Comparison of ENCODE assay signal across 1 cellular context in the genomic region with DNA sequence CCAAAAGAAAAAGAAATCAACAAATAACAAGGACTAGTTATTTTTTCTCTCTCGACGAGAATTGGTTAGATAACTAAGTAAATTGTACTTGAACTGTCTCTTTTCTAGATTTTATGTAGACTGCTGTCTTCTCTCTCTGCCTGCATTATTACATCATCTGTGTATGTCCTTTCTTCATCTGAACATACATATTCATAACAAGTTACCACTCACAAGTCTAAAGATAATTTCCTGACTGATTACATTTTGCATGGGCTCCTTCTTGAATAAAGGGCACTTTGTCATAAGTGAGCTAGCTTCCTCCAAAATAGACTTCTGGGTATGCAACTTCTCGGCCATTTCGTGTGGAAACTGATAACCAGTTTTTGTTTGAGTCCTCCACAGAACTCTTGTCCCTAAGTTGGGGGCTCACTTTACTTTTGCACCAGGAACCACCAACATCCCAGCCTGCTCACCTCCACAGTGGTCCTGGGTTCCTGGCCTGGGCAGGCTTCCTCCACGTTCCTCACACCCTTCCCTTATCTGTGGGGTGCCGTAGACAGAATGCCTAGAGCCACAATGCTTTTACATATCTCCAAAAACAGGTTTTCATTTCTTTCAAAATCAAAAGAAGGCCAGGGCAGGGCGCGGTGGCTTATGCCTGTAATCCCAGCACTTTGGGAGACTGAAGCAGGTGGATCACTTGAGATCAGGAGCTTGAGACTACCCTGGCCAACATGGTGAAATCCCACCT.
TF ChIP-seq lines count a peak whose summit lies in the region.

No MANE protein-coding gene starts in this region.

TF ChIP-seq in endothelial cell of umbilical vein, 7 proteins besides CTCF, POLR2A, EP300 and RAD21:
- TF ChIP-seq, protein P1, sequence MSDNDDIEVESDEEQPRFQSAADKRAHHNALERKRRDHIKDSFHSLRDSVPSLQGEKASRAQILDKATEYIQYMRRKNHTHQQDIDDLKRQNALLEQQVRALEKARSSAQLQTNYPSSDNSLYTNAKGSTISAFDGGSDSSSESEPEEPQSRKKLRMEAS (IDR thresholded peaks at IDR 0.05; ENCODE audit: insufficient read depth, insufficient read length) = no peak
- TF ChIP-seq GATA2 (IDR thresholded peaks at IDR 0.05; ENCODE audit: insufficient read depth, insufficient read length, low read depth, low read length) (no peak), EZH2 (IDR thresholded peaks at IDR 0.05; ENCODE audit: borderline replicate concordance, low read depth, low read length, severe bottlenecking) (no peak), FOS (IDR thresholded peaks at IDR 0.05; ENCODE audit: borderline replicate concordance, insufficient read depth, low read length) (no peak), POLR2AphosphoS5 (IDR thresholded peaks at IDR 0.05; ENCODE audit: insufficient read depth, low read depth, low read length) (no peak), JUN (IDR thresholded peaks at IDR 0.05; ENCODE audit: borderline replicate concordance, insufficient read depth, insufficient read length, low read depth) (no peak), MYC (IDR thresholded peaks at IDR 0.05; ENCODE audit: low read depth, low read length) (no peak)
